21 cellular contexts compared by ENCODE assay signal in the genomic region with DNA sequence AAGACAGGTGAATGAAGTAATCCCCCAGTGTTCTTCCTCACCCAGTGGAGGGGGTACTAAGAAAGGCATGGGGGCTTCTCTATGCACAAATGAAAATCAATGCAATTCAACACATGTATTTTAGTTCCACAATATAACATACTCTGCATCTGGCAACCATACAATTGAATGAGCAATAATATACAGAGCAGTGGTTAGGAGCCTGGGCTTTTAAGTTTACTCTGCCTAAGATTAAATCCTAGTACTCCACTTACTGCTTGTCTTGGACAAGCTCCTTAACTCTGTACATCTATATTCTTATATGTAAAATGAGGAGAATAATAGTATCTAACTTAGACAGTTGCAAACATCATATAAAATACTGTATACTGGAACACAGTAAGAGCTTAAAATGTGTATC.
"Had no signal": no experiment of that assay in that cellular context is flagged by ENCODE, and none has a peak within 500 bp of the region (broad histone marks: within the 10 kb centered on the region; RNA-seq: fewer than 3 reads in every experiment).

No MANE protein-coding gene starts in this region.

- H2AFZ ChIP-seq: neural progenitor cell had no signal

- H3K4me1 ChIP-seq: esophagus squamous epithelium, foreskin keratinocyte, lower lobe of right lung, upper lobe of left lung had no signal

- DNase-seq: activated CD4-positive, alpha-beta T cell treated with anti-CD3 and anti-CD28 coated beads, Interleukin-2, amount 50 U/mL, for 4 hours; activated CD8-positive, alpha-beta memory T cell treated with anti-CD3 and anti-CD28 coated beads, Interleukin-2, amount 50 U/mL, for 48 hours; activated naive CD4-positive, alpha-beta T cell treated with Interleukin-2 at 50 U/mL for 16 hours; activated naive CD8-positive, alpha-beta T cell treated with anti-CD3 and anti-CD28 coated beads for 36 hours; activated T-cell treated with anti-CD3 and anti-CD28 coated beads, Interleukin-2, amount 50 U/mL, for 48 hours; amniotic stem cell; cerebellar nuclear complex; endodermal cell; esophagus squamous epithelium; foreskin keratinocyte; lower lobe of right lung; naive thymus-derived CD4-positive, alpha-beta T cell; small intestine; stimulated activated CD4-positive, alpha-beta T cell treated with anti-CD3 and anti-CD28 coated beads, Interleukin-15, amount 100 ng/mL, for 24 hours; T-cell; upper lobe of left lung had no signal

- H3K27ac ChIP-seq: coronary artery, esophagus squamous epithelium, foreskin keratinocyte, lower lobe of right lung, neural progenitor cell, thoracic aorta, upper lobe of left lung had no signal

- H3K27me3 ChIP-seq: esophagus squamous epithelium, foreskin keratinocyte, neural progenitor cell, upper lobe of left lung had no signal

- H3K4me3 ChIP-seq: coronary artery, esophagus squamous epithelium, lower lobe of right lung, neural progenitor cell, thoracic aorta, upper lobe of left lung had no signal

- H3K36me3 ChIP-seq: esophagus squamous epithelium, lower lobe of right lung, neural progenitor cell, thoracic aorta, upper lobe of left lung had no signal

- H3K9me3 ChIP-seq: esophagus squamous epithelium, lower lobe of right lung, thoracic aorta, upper lobe of left lung had no signal

- H3K9ac ChIP-seq: neural progenitor cell had no signal

- ATAC-seq: foreskin keratinocyte; lower lobe of right lung; naive thymus-derived CD4-positive, alpha-beta T cell; sciatic nerve; stimulated activated memory B cell treated with anti-CD40 and anti-IgM and Interleukin-4, amounts not matched to agents 10 μg/mL and 1 μg/mL and 100 μg/mL, for 72 hours; T-cell had no signal

- H3K4me2 ChIP-seq: neural progenitor cell had no signal
